In genomic region chr16:30076276-30076791, GRCh38 we compare ENCODE assay signal across 6 cellular contexts. TPM values are rescaled to one million over a fixed set of nuclear protein-coding genes. Genes with fewer than 3 reads are reported as not detected.
DNase-seq lines count a peak whose midpoint lies in the region; ATAC-seq and TF ChIP-seq lines count a peak whose summit lies in the region.

No MANE protein-coding gene starts in this region.

- H4K20me1 ChIP-seq in fibroblast of lung (ENCODE audit: control insufficient read depth, extremely low read depth, insufficient read depth, low read length): no peaks in the 10 kb centered on the region

- no peaks in the 10 kb centered on the region for H3K9me3 ChIP-seq in KOPT-K1 (ENCODE audit: insufficient read depth, low read length, poor library complexity, severe bottlenecking)
- H3K9me3 ChIP-seq in fibroblast of lung (ENCODE audit: control insufficient read depth, insufficient read depth, low read depth, low read length): no peaks in the 10 kb centered on the region

- no peaks in the 10 kb centered on the region for H3K9me3 Mint-ChIP-seq in stimulated activated naive CD8-positive, alpha-beta T cell treated with anti-CD3 and anti-CD28 coated beads, Interleukin-15, amount 100 ng/mL, for 72 hours

- no peak for DNase-seq in fibroblast of lung (ENCODE audit: low read depth in 2 of 2)
- no peak for DNase-seq in stimulated activated naive CD8-positive, alpha-beta T cell treated with anti-CD3 and anti-CD28 coated beads, Interleukin-15, amount 100 ng/mL, for 72 hours
- no peak for DNase-seq in stimulated activated CD4-positive, alpha-beta T cell treated with anti-CD3 and anti-CD28 coated beads, Interleukin-4, amount 100 ng/mL, for 4 hours
- no peak for DNase-seq in RKO (ENCODE audit: low spot score)

- H3K27ac Mint-ChIP-seq in stimulated activated naive CD8-positive, alpha-beta T cell treated with anti-CD3 and anti-CD28 coated beads, Interleukin-15, amount 100 ng/mL, for 72 hours: peak overlapping the region; percentile 66 to 96

- peak overlapping the region; percentile 100 for H3K4me2 ChIP-seq in fibroblast of lung (ENCODE audit: extremely low read depth, insufficient read depth, low read length)

- peak; percentile 28 for ATAC-seq in GM19035 (IDR thresholded peaks at IDR 0.05; ENCODE audit: unreplicated experiment)
- peak; percentile 42 for ATAC-seq in stimulated activated naive CD8-positive, alpha-beta T cell treated with anti-CD3 and anti-CD28 coated beads, Interleukin-15, amount 100 ng/mL, for 72 hours

- peaks cover 13% of the 10 kb centered on the region for H3K4me1 ChIP-seq in fibroblast of lung (ENCODE audit: control insufficient read depth, extremely low read depth, insufficient read depth, low read length)

- H2AFZ ChIP-seq in fibroblast of lung (ENCODE audit: low read length): no peak overlapping the region

- peaks cover 52% of the 10 kb centered on the region for H3K4me1 Mint-ChIP-seq in stimulated activated naive CD8-positive, alpha-beta T cell treated with anti-CD3 and anti-CD28 coated beads, Interleukin-15, amount 100 ng/mL, for 72 hours

- peak overlapping the region; percentile 73 to 97 (median 88) for H3K4me3 ChIP-seq in fibroblast of lung (replicated peaks in 1 of 4; ENCODE audit: control extremely low read depth in 1 of 4, insufficient read depth in 1 of 4, low read depth in 3 of 4, low read length in 4 of 4)

- H3K9ac ChIP-seq in fibroblast of lung (ENCODE audit: insufficient read depth, low read length): peak overlapping the region; percentile 93

- peaks cover 48% of the 10 kb centered on the region for H3K79me2 ChIP-seq in fibroblast of lung (ENCODE audit: control insufficient read depth, insufficient read depth, low read length)

- H3K36me3 ChIP-seq in KOPT-K1 (ENCODE audit: insufficient read depth, low read length): peaks cover 70% of the 10 kb centered on the region
- H3K36me3 ChIP-seq in fibroblast of lung (ENCODE audit: control insufficient read depth, insufficient read depth, low read length): peaks cover 28% of the 10 kb centered on the region

- peak overlapping the region; percentile 84 to 93 for H3K4me3 Mint-ChIP-seq in stimulated activated naive CD8-positive, alpha-beta T cell treated with anti-CD3 and anti-CD28 coated beads, Interleukin-15, amount 100 ng/mL, for 72 hours

- H3K27ac ChIP-seq in KOPT-K1 (ENCODE audit: low read depth, low read length, poor library complexity, severe bottlenecking): peak overlapping the region; percentile 69
- peak overlapping the region; percentile 95 for H3K27ac ChIP-seq in fibroblast of lung (ENCODE audit: insufficient read depth, low read length)

- H3K27me3 ChIP-seq in fibroblast of lung (ENCODE audit: control insufficient read depth, insufficient read depth, low read length): no peaks in the 10 kb centered on the region

- H3K27me3 Mint-ChIP-seq in stimulated activated naive CD8-positive, alpha-beta T cell treated with anti-CD3 and anti-CD28 coated beads, Interleukin-15, amount 100 ng/mL, for 72 hours: no peaks in the 10 kb centered on the region

- no peak for TF ChIP-seq CTCF in fibroblast of lung (conservative IDR thresholded peaks at IDR 0.05 in 1 of 2, IDR thresholded peaks at IDR 0.05 in 1 of 2; ENCODE audit: low read depth in 1 of 2, low read length in 2 of 2)

RNA-seq across cellular contexts. Expression of gene PPP4C, which starts 0.5 kb away (rescaled TPM):
- total RNA-seq in fibroblast of lung: 134 and 147 TPM in 2 replicates
- 116 and 161 TPM in 2 replicates for polyA plus RNA-seq in fibroblast of lung
- 110 and 164 TPM in 2 replicates for polyA plus RNA-seq in fibroblast of lung (2012)
- 526 and 648 TPM in 2 replicates for polyA minus RNA-seq in fibroblast of lung (ENCODE audit: low replicate concordance)

RNA-seq across cellular contexts. Expression of gene ALDOA, which starts 10.8 kb away (rescaled TPM):
- total RNA-seq in fibroblast of lung: 461 and 474 TPM in 2 replicates
- 1,015 and 1,066 TPM in 2 replicates for polyA plus RNA-seq in fibroblast of lung
- polyA plus RNA-seq in fibroblast of lung (2012): 1,704 and 1,856 TPM in 2 replicates
- 3,082 and 4,109 TPM in 2 replicates for polyA minus RNA-seq in fibroblast of lung (ENCODE audit: low replicate concordance)

RNA-seq across cellular contexts. Expression of gene TBX6, which starts 15.4 kb away (rescaled TPM):
- 0.26 and 0.33 TPM in 2 replicates for total RNA-seq in fibroblast of lung
- polyA plus RNA-seq in fibroblast of lung: not detected in 2 replicates
- polyA plus RNA-seq in fibroblast of lung (2012): 0.06 and 0.12 TPM in 2 replicates
- polyA minus RNA-seq in fibroblast of lung (ENCODE audit: low replicate concordance): not detected in 2 replicates

RNA-seq across cellular contexts. Expression of gene YPEL3, which starts 19.7 kb away (rescaled TPM):
- total RNA-seq in fibroblast of lung: 16.0 and 19.5 TPM in 2 replicates
- polyA plus RNA-seq in fibroblast of lung: 11.9 and 21.4 TPM in 2 replicates
- polyA plus RNA-seq in fibroblast of lung (2012): 30.6 and 50.4 TPM in 2 replicates
- polyA minus RNA-seq in fibroblast of lung (ENCODE audit: low replicate concordance): 14.5 and 48.2 TPM in 2 replicates

RNA-seq across cellular contexts. Expression of gene GDPD3, which starts 37.0 kb away (rescaled TPM):
- total RNA-seq in fibroblast of lung: 1.0 and 1.2 TPM in 2 replicates
- 1.2 and 1.3 TPM in 2 replicates for polyA plus RNA-seq in fibroblast of lung
- polyA plus RNA-seq in fibroblast of lung (2012): 2.3 and 2.5 TPM in 2 replicates
- 0.90 and 2.3 TPM in 2 replicates for polyA minus RNA-seq in fibroblast of lung (ENCODE audit: low replicate concordance)
